11 cellular contexts compared by ENCODE assay signal in genomic region chr13:39600766-39601165, GRCh38. TPM values are rescaled to one million over a fixed set of nuclear protein-coding genes. Genes with fewer than 3 reads are reported as not detected.
DNase-seq lines count a peak whose midpoint lies in the region; ATAC-seq, FAIRE-seq and TF ChIP-seq lines count a peak whose summit lies in the region.
"Had no signal": no experiment of that assay in that cellular context is flagged by ENCODE, and none has a peak within 500 bp of the region (broad histone marks: within the 10 kb centered on the region; RNA-seq: fewer than 3 reads in every experiment).

No MANE protein-coding gene starts in this region.

- peaks cover 7% of the 10 kb centered on the region for H3K23me2 ChIP-seq in H1 (ENCODE audit: low read depth, low read length)

- DNase-seq in HepG2 (ENCODE audit: low spot score) (no peak), right lobe of liver (no peak), H1 (ENCODE audit: low read depth in 1 of 2, low spot score in 2 of 2) (peak in 1 of 2 experiments; percentile 65), aorta (peak; percentile 53 to 87), Calu3 (no peak), Kasumi-1 (lab: John Stamatoyannopoulos, UW) (no peak), cortex of kidney (lab: John Stamatoyannopoulos, UW) (no peak)
- DNase-seq: CD8-positive, alpha-beta T cell; NCI-H2029 treated with DMSO at 0.1 percent for 48 hours; stimulated activated CD4-positive, alpha-beta T cell treated with anti-CD3 and anti-CD28 coated beads, Interleukin-4, amount 100 ng/mL, for 24 hours had no signal

- no peak overlapping the region for H3K4ac ChIP-seq in H1 (replicated peaks; ENCODE audit: insufficient read length, low read depth, low read length)

- TF ChIP-seq RAD21 in HepG2 (CRISPR knock-in tag; IDR thresholded peaks at IDR 0.05), result no peak
- TF ChIP-seq RAD21 in H1 (IDR thresholded peaks at IDR 0.05 in 1 of 2, conservative IDR thresholded peaks at IDR 0.05 in 1 of 2; ENCODE audit: low read depth in 2 of 2, low read length in 2 of 2), result peak; percentile 90 to 94

- TF ChIP-seq CTCF in HepG2 (CRISPR knock-in tag; IDR thresholded peaks at IDR 0.05), result 0 out of 2 replicates have a peak, but pooled peaks have one; percentile 4
- no peak for TF ChIP-seq CTCF in right lobe of liver (IDR thresholded peaks at IDR 0.05)
- TF ChIP-seq CTCF in H1 (IDR thresholded peaks at IDR 0.05; ENCODE audit: control extremely low read depth in 1 of 3, insufficient read depth in 1 of 3, low read depth in 1 of 3, low read length in 3 of 3), result peak; percentile 76 to 92 (median 88)
- no peak for TF ChIP-seq CTCF in Calu3 (IDR thresholded peaks at IDR 0.05; ENCODE audit: unreplicated experiment)

- no peak overlapping the region for H2BK5ac ChIP-seq in H1 (ENCODE audit: low read depth, low read length)

- no peak overlapping the region for H3K4me3 Mint-ChIP-seq in Calu3 (ENCODE audit: low read depth, unreplicated experiment)
- H3K4me3 Mint-ChIP-seq: CD8-positive, alpha-beta T cell had no signal

- no peaks in the 10 kb centered on the region for H3K79me2 ChIP-seq in HepG2 (ENCODE audit: insufficient read depth, low read length)
- H3K79me2 ChIP-seq in H1 (ENCODE audit: control insufficient read depth in 1 of 2, insufficient read depth in 2 of 2, low read length in 2 of 2), result no peaks in the 10 kb centered on the region; a peak in 1 of 4 replicates

- in situ Hi-C loops in HepG2 (cut with HindIII; ENCODE audit: extremely low pct_ligation_motif_present, low pct_unique_long_range_greater_than_20kb), result loop anchor here (25.0 kb wide), 3 partner anchors 338 to 638 kb away; no protein-coding TSS in a partner anchor

- H3K9me3 ChIP-seq in HepG2 (ENCODE audit: low read length) (no peaks in the 10 kb centered on the region), right lobe of liver (no peaks in the 10 kb centered on the region), H1 (ENCODE audit: insufficient read depth in 2 of 2, low read depth in 1 of 2, low read length in 1 of 2) (no peaks in the 10 kb centered on the region), muscle layer of colon (ENCODE audit: low read length) (no peaks in the 10 kb centered on the region), aorta (ENCODE audit: control insufficient read depth, low read length) (no peaks in the 10 kb centered on the region)

- no peak overlapping the region for H3K56ac ChIP-seq in H1 (replicated peaks; ENCODE audit: insufficient read length, low read depth, low read length)

- intact Hi-C loops in HepG2 (cut with micrococcal nuclease; ENCODE audit: unreplicated experiment) (no loop called here), right lobe of liver (cut with DNase I) (no loop called here), aorta (cut with DNase I) (loop anchor here (5.0 kb wide), 3 partner anchors 73 to 328 kb away; no protein-coding TSS in a partner anchor), Calu3 (cut with micrococcal nuclease; ENCODE audit: unreplicated experiment) (no loop called here)

- H3K27ac ChIP-seq in HepG2 (ENCODE audit: extremely low read length, insufficient read depth, low read length), result no peak overlapping the region
- H3K27ac ChIP-seq in right lobe of liver, result no peak overlapping the region
- H3K27ac ChIP-seq in H1 (ENCODE audit: low read depth, low read length), result no peak overlapping the region
- peak overlapping the region; percentile 23 for H3K27ac ChIP-seq in muscle layer of colon (ENCODE audit: low read depth, low read length)
- peak overlapping the region in 1 of 2 donors; percentile 37 for H3K27ac ChIP-seq in aorta (ENCODE audit: low read depth in 1 of 2, low read length in 2 of 2)

- no peak overlapping the region for H3K27ac Mint-ChIP-seq in Calu3 (ENCODE audit: unreplicated experiment)
- H3K27ac Mint-ChIP-seq: CD8-positive, alpha-beta T cell had no signal

- H3K36me3 ChIP-seq in HepG2 (replicated peaks in 1 of 2; ENCODE audit: control insufficient read depth in 1 of 2, insufficient read depth in 2 of 2, low read length in 2 of 2), result no peaks in the 10 kb centered on the region
- no peaks in the 10 kb centered on the region for H3K36me3 ChIP-seq in right lobe of liver
- H3K36me3 ChIP-seq in H1 (ENCODE audit: control insufficient read depth in 2 of 4, insufficient read depth in 4 of 4, low read length in 3 of 4), result no peaks in the 10 kb centered on the region
- H3K36me3 ChIP-seq in muscle layer of colon (ENCODE audit: insufficient read depth, low read length), result no peaks in the 10 kb centered on the region
- no peaks in the 10 kb centered on the region for H3K36me3 ChIP-seq in aorta (ENCODE audit: control insufficient read depth in 1 of 2, insufficient read depth in 2 of 2, low read length in 1 of 2)

- H3K14ac ChIP-seq in H1 (ENCODE audit: insufficient read length), result no peak overlapping the region

- no peaks in the 10 kb centered on the region for H3K9me3 Mint-ChIP-seq in Calu3 (ENCODE audit: low read depth, unreplicated experiment)
- H3K9me3 Mint-ChIP-seq: CD8-positive, alpha-beta T cell had no signal

- H4K5ac ChIP-seq in H1 (ENCODE audit: insufficient read length, low read depth, low read length), result no peak overlapping the region

- H3K4me2 ChIP-seq in HepG2 (ENCODE audit: low read depth, low read length) (no peak overlapping the region), H1 (ENCODE audit: insufficient read depth in 1 of 2, low read depth in 2 of 2, low read length in 2 of 2) (no peak overlapping the region)

- H2BK120ac ChIP-seq in H1 (replicated peaks; ENCODE audit: low read depth, low read length), result no peak overlapping the region

- WGBS in HepG2 (ENCODE audit: low lambda C conversion rate), result 28% methylated on average over 6 of the region's 9 CpGs
- WGBS in right lobe of liver (ENCODE audit: insufficient coverage, low coverage, low lambda C conversion rate, missing lambda C conversion rate), result 67% methylated on average over 1 of the region's 9 CpGs
- 57% methylated on average over 9 of the region's 9 CpGs; no CpG with 5 or more reads in 1 of the 2 experiments for WGBS in H1 (ENCODE audit: extremely low coverage in 1 of 2, insufficient coverage in 1 of 2, insufficient read length in 1 of 2, insufficient replicate concordance in 2 of 2, low coverage in 1 of 2, low lambda C conversion rate in 2 of 2, missing lambda C conversion rate in 1 of 2), 2 experiments
- WGBS in aorta, 2 donors, result 14 to 16% methylated on average over 9 of the region's 9 CpGs

- H2AK5ac ChIP-seq in H1 (ENCODE audit: low read depth, low read length), result no peak overlapping the region

- H2AFZ ChIP-seq in HepG2 (ENCODE audit: low read length), result no peak overlapping the region
- no peak overlapping the region for H2AFZ ChIP-seq in H1 (ENCODE audit: low read length)

- H4K20me1 ChIP-seq in HepG2 (ENCODE audit: insufficient read depth, low read length) (no peaks in the 10 kb centered on the region), H1 (replicated peaks in 1 of 2; ENCODE audit: control insufficient read depth in 1 of 2, insufficient read depth in 2 of 2, low read length in 2 of 2) (no peaks in the 10 kb centered on the region)

- H3K9ac ChIP-seq in HepG2 (ENCODE audit: insufficient read depth, low read depth, low read length) (no peak overlapping the region), H1 (replicated peaks in 1 of 4; ENCODE audit: extremely low read depth in 1 of 4, low read depth in 3 of 4, low read length in 3 of 4) (no peak overlapping the region), muscle layer of colon (ENCODE audit: low read length) (no peak overlapping the region)

- H3K27me3 ChIP-seq in HepG2 (ENCODE audit: control insufficient read depth in 1 of 2, insufficient read depth in 2 of 2, low read length in 2 of 2) (peaks cover 4 to 43% of the 10 kb centered on the region in 2 experiments; a peak in 4 of 5 replicates), right lobe of liver (no peaks in the 10 kb centered on the region), H1 (replicated peaks in 1 of 4; ENCODE audit: control insufficient read depth in 3 of 4, extremely low read depth in 1 of 4, insufficient read depth in 3 of 4, low read length in 3 of 4) (peaks cover 0 to 8% (median 4%) of the 10 kb centered on the region in 4 experiments; a peak in 2 of 7 replicates), muscle layer of colon (ENCODE audit: control insufficient read depth in 1 of 2, insufficient read depth in 2 of 2, low read length in 2 of 2) (no peaks in the 10 kb centered on the region), aorta (ENCODE audit: control insufficient read depth in 1 of 2, insufficient read depth in 2 of 2, low read length in 1 of 2) (no peaks in the 10 kb centered on the region)

- TF ChIP-seq POLR2A in HepG2 (IDR thresholded peaks at IDR 0.05; ENCODE audit: insufficient read depth in 1 of 2, low read depth in 2 of 2, low read length in 2 of 2), result no peak
- no peak for TF ChIP-seq POLR2A in right lobe of liver (IDR thresholded peaks at IDR 0.05)
- TF ChIP-seq POLR2A in H1 (IDR thresholded peaks at IDR 0.05; ENCODE audit: control extremely low read depth in 1 of 2, low read depth in 2 of 2, low read length in 2 of 2), result no peak

- POLR2A ChIA-PET in HepG2 (lab: Yijun Ruan, JAX) (no interaction called here), H1 (lab: Charles Lee; ENCODE audit: partially characterized antibody) (no interaction called here)

- no peak for FAIRE-seq in HepG2 (lab: Jason Lieb, UNC)
- FAIRE-seq in H1 (lab: Jason Lieb, UNC), result peak; percentile 83

- TF ChIP-seq EP300 in HepG2 (IDR thresholded peaks at IDR 0.05; ENCODE audit: low read depth in 2 of 2, low read length in 2 of 2) (no peak), HepG2 (CRISPR knock-in tag; IDR thresholded peaks at IDR 0.05; ENCODE audit: borderline replicate concordance) (no peak), H1 (IDR thresholded peaks at IDR 0.05; ENCODE audit: borderline replicate concordance in 1 of 2, low read depth in 2 of 2, low read length in 2 of 2) (no peak)

- peaks cover 26% of the 10 kb centered on the region for H3K27me3 Mint-ChIP-seq in Calu3 (ENCODE audit: unreplicated experiment)

- H3K4me1 Mint-ChIP-seq in Calu3 (ENCODE audit: low read depth, unreplicated experiment), result no peaks in the 10 kb centered on the region

- no peak for ATAC-seq in HepG2
- no peak for ATAC-seq in right lobe of liver
- peak; percentile 68 for ATAC-seq in aorta (ENCODE audit: low FRiP score)
- ATAC-seq: CD8-positive, alpha-beta T cell had no signal

- BruUV-seq in HepG2 (replicated peaks; lab: Mats Ljungman, UMichigan) (no TSS peak), Calu3 (replicated peaks; lab: Mats Ljungman, UMichigan) (no TSS peak)

- no peaks in the 10 kb centered on the region for H3K79me1 ChIP-seq in H1 (ENCODE audit: low read depth, low read length)

- H3K4me3 ChIP-seq in HepG2 (replicated peaks in 1 of 3; ENCODE audit: insufficient read depth in 1 of 3, low read depth in 2 of 3, low read length in 3 of 3), result no peak overlapping the region
- no peak overlapping the region for H3K4me3 ChIP-seq in right lobe of liver
- no peak overlapping the region for H3K4me3 ChIP-seq in H1 (ENCODE audit: extremely low read depth in 1 of 4, insufficient read depth in 2 of 4, low read depth in 3 of 4, low read length in 4 of 4)
- H3K4me3 ChIP-seq in muscle layer of colon (ENCODE audit: low read depth in 1 of 2, low read length in 2 of 2), result peak overlapping the region in 1 of 2 donors; percentile 85
- peak overlapping the region; percentile 85 to 90 for H3K4me3 ChIP-seq in aorta (ENCODE audit: low read length in 2 of 2)

- H4K91ac ChIP-seq in H1 (replicated peaks; ENCODE audit: insufficient read length, low read length), result no peak overlapping the region

- no peak overlapping the region for H2BK15ac ChIP-seq in H1 (ENCODE audit: low read length)

- no peak overlapping the region for H3K23ac ChIP-seq in H1 (ENCODE audit: insufficient read length)

- H3K4me1 ChIP-seq in HepG2 (ENCODE audit: insufficient read depth, low read length) (peaks cover 6% of the 10 kb centered on the region), right lobe of liver (peaks cover 0 to 5% (median 2%) of the 10 kb centered on the region in 4 donors), H1 (replicated peaks in 1 of 4; ENCODE audit: control insufficient read depth in 3 of 4, insufficient read depth in 4 of 4, low read length in 3 of 4) (peaks cover 0 to 6% (median 2%) of the 10 kb centered on the region in 4 experiments; a peak in 2 of 7 replicates), muscle layer of colon (ENCODE audit: insufficient read depth, low read length) (no peaks in the 10 kb centered on the region), aorta (ENCODE audit: control insufficient read depth in 1 of 2, insufficient read depth in 2 of 2, low read length in 2 of 2) (peaks cover 0 to 2% of the 10 kb centered on the region in 2 donors)

- H2BK12ac ChIP-seq in H1 (ENCODE audit: low read depth, low read length), result no peak overlapping the region

- no peak overlapping the region for H2BK20ac ChIP-seq in H1 (ENCODE audit: low read length)

- H3K18ac ChIP-seq in H1 (ENCODE audit: extremely low read depth, low read length), result no peak overlapping the region

- no peak overlapping the region for H4K8ac ChIP-seq in H1 (ENCODE audit: extremely low read depth, insufficient read depth, low read length)

- CTCF ChIA-PET in HepG2 (lab: Yijun Ruan, JAX; ENCODE audit: low intra/inter-chr PET ratio, low total read pairs) (no interaction called here), H1 (lab: Charles Lee; ENCODE audit: partially characterized antibody) (interaction anchor here (0.7 to 3.8 kb wide), 25 partner anchors 9 to 552 kb away, joined by 3 to 29 read pairs (median 4); no protein-coding TSS in a partner anchor), Calu3 (lab: Charles Lee) (no interaction called here)

- peaks cover 14% of the 10 kb centered on the region for H3K36me3 Mint-ChIP-seq in Calu3 (ENCODE audit: insufficient read depth, unreplicated experiment)
- H3K36me3 Mint-ChIP-seq: CD8-positive, alpha-beta T cell had no signal

RNA-seq across cellular contexts. Expression of gene LHFPL6, which starts 2.2 kb away (rescaled TPM):
- total RNA-seq in HepG2 (2016; rRNA removed; fragmentation: Illumina TruSeq; extraction: Trizol) (not detected in 2 replicates), right lobe of liver (1 to 10 TPM; 3.0 to 8.4 (median 4.6) TPM), aorta (100 to 1,000 TPM; 211 to 214 TPM), Calu3 (2022) (0.42 TPM in 1 of 2 replicates, not detected in the other)
- total RNA-seq in HepG2 (2016; cell fraction: cytosol; rRNA removed; fragmentation: Illumina TruSeq; extraction: Trizol; ENCODE audit: low read depth), result not detected in 2 replicates
- total RNA-seq in HepG2 (2016; cell fraction: insoluble cytoplasmic fraction; rRNA removed; fragmentation: Illumina TruSeq; extraction: Trizol), result not detected in 2 replicates
- total RNA-seq in HepG2 (2016; cell fraction: membrane; rRNA removed; fragmentation: Illumina TruSeq; extraction: Trizol), result not detected in 2 replicates
- not detected in 2 replicates for total RNA-seq in HepG2 (2016; cell fraction: nucleus; rRNA removed; fragmentation: Illumina TruSeq; extraction: Trizol)
- polyA plus RNA-seq in HepG2 (2011; rRNA removed) (not detected in 2 replicates), H1 (2011; rRNA removed) (7.6 and 7.9 TPM in 2 replicates), aorta (100 to 1,000 TPM in 1 of 2 donors, 10 to 100 TPM in 1; 58.1 to 127 TPM)
- polyA plus RNA-seq in HepG2 (2011; cell fraction: cytosol; rRNA removed), result 0.03 TPM in 1 of 2 replicates, not detected in the other
- polyA plus RNA-seq in HepG2 (2011; cell fraction: nucleus; rRNA removed), result not detected in 2 replicates
- not detected in 2 replicates for polyA plus RNA-seq in HepG2 (2012)
- not detected in 2 replicates for polyA plus RNA-seq in HepG2 (2016; cell fraction: cytosol; fragmentation: Illumina TruSeq; extraction: Trizol; ENCODE audit: low read depth)
- not detected in 2 replicates for polyA plus RNA-seq in HepG2 (2016; cell fraction: insoluble cytoplasmic fraction; fragmentation: Illumina TruSeq; extraction: Trizol; ENCODE audit: low read depth)
- not detected in 2 replicates for polyA plus RNA-seq in HepG2 (2016; cell fraction: membrane; fragmentation: Illumina TruSeq; extraction: Trizol; ENCODE audit: low read depth)
- not detected in 2 replicates for polyA plus RNA-seq in HepG2 (2016; cell fraction: nucleus; fragmentation: Illumina TruSeq; extraction: Trizol; ENCODE audit: insufficient read depth, low read depth)
- polyA minus RNA-seq in HepG2 (2011; rRNA and poly(A)+ RNA removed; ENCODE audit: low replicate concordance), result 0.30 TPM in 1 of 2 replicates, not detected in the other
- not detected in 2 replicates for polyA minus RNA-seq in HepG2 (2011; cell fraction: cytosol; rRNA and poly(A)+ RNA removed)
- polyA minus RNA-seq in HepG2 (2011; cell fraction: nucleus; rRNA and poly(A)+ RNA removed), result not detected in 2 replicates
- 15.5 and 17.0 TPM in 2 replicates for total RNA-seq in H1 (2021; fragmentation: NEBNext Ultra II Directional; extraction: Animal tissue kit (Norgen Biotek cat#: 25700))
- polyA plus RNA-seq in H1 (2011; cell fraction: cytosol; rRNA removed), result 13.1 TPM
- 4.7 TPM for polyA plus RNA-seq in H1 (2011; cell fraction: nucleus; rRNA removed)
- polyA plus RNA-seq in H1 (2012, experiment 1 of 2), result 8.0 to 16.5 TPM (median 12.7 TPM) in 4 replicates
- 1.7 TPM for polyA plus RNA-seq in H1 (2012, experiment 2 of 2)
- polyA plus RNA-seq in H1 (2013, experiment 1 of 2), result 7.0 TPM
- 9.1 TPM for polyA plus RNA-seq in H1 (2013, experiment 2 of 2)
- polyA minus RNA-seq in H1 (2011; rRNA and poly(A)+ RNA removed), result 10.3 and 10.5 TPM in 2 replicates
- polyA minus RNA-seq in H1 (2011; cell fraction: cytosol; rRNA and poly(A)+ RNA removed), result 5.7 TPM
- 12.0 TPM for polyA minus RNA-seq in H1 (2011; cell fraction: nucleus; rRNA and poly(A)+ RNA removed)
- total RNA-seq: CD8-positive, alpha-beta T cell had no signal

RNA-seq across cellular contexts. Expression of gene COG6, which starts 54.7 kb away (rescaled TPM):
- total RNA-seq in HepG2 (2016; rRNA removed; fragmentation: Illumina TruSeq; extraction: Trizol) (23.5 and 34.7 TPM in 2 replicates), right lobe of liver (10 to 100 TPM in 4 of 6 experiments, 1 to 10 TPM in 2; 8.6 to 15.2 (median 12.2) TPM), aorta (10 to 100 TPM; 32.8 to 33.6 TPM), Calu3 (2022) (23.7 and 26.6 TPM in 2 replicates)
- total RNA-seq in HepG2 (2016; cell fraction: cytosol; rRNA removed; fragmentation: Illumina TruSeq; extraction: Trizol; ENCODE audit: low read depth), result 4.1 and 4.7 TPM in 2 replicates
- 21.9 and 30.5 TPM in 2 replicates for total RNA-seq in HepG2 (2016; cell fraction: insoluble cytoplasmic fraction; rRNA removed; fragmentation: Illumina TruSeq; extraction: Trizol)
- total RNA-seq in HepG2 (2016; cell fraction: membrane; rRNA removed; fragmentation: Illumina TruSeq; extraction: Trizol), result 5.7 and 6.7 TPM in 2 replicates
- total RNA-seq in HepG2 (2016; cell fraction: nucleus; rRNA removed; fragmentation: Illumina TruSeq; extraction: Trizol), result 46.8 and 49.6 TPM in 2 replicates
- polyA plus RNA-seq in HepG2 (2011; rRNA removed) (17.4 and 26.1 TPM in 2 replicates), H1 (2011; rRNA removed) (4.8 and 8.8 TPM in 2 replicates), aorta (1 to 10 TPM; 9.6 to 9.9 TPM)
- polyA plus RNA-seq in HepG2 (2011; cell fraction: cytosol; rRNA removed), result 9.3 and 12.5 TPM in 2 replicates
- 13.1 and 27.1 TPM in 2 replicates for polyA plus RNA-seq in HepG2 (2011; cell fraction: nucleus; rRNA removed)
- 7.6 and 16.7 TPM in 2 replicates for polyA plus RNA-seq in HepG2 (2012)
- 0.73 and 0.87 TPM in 2 replicates for polyA plus RNA-seq in HepG2 (2016; cell fraction: cytosol; fragmentation: Illumina TruSeq; extraction: Trizol; ENCODE audit: low read depth)
- polyA plus RNA-seq in HepG2 (2016; cell fraction: insoluble cytoplasmic fraction; fragmentation: Illumina TruSeq; extraction: Trizol; ENCODE audit: low read depth), result 22.0 and 24.0 TPM in 2 replicates
- polyA plus RNA-seq in HepG2 (2016; cell fraction: membrane; fragmentation: Illumina TruSeq; extraction: Trizol; ENCODE audit: low read depth), result 2.4 and 2.5 TPM in 2 replicates
- polyA plus RNA-seq in HepG2 (2016; cell fraction: nucleus; fragmentation: Illumina TruSeq; extraction: Trizol; ENCODE audit: insufficient read depth, low read depth), result 23.2 and 24.7 TPM in 2 replicates
- polyA minus RNA-seq in HepG2 (2011; rRNA and poly(A)+ RNA removed; ENCODE audit: low replicate concordance), result 5.1 and 18.3 TPM in 2 replicates
- 34.5 and 43.9 TPM in 2 replicates for polyA minus RNA-seq in HepG2 (2011; cell fraction: cytosol; rRNA and poly(A)+ RNA removed)
- 75.1 and 77.6 TPM in 2 replicates for polyA minus RNA-seq in HepG2 (2011; cell fraction: nucleus; rRNA and poly(A)+ RNA removed)
- total RNA-seq in H1 (2021; fragmentation: NEBNext Ultra II Directional; extraction: Animal tissue kit (Norgen Biotek cat#: 25700)), result 19.2 and 22.3 TPM in 2 replicates
- 9.5 TPM for polyA plus RNA-seq in H1 (2011; cell fraction: cytosol; rRNA removed)
- polyA plus RNA-seq in H1 (2011; cell fraction: nucleus; rRNA removed), result 5.0 TPM
- polyA plus RNA-seq in H1 (2012, experiment 1 of 2), result 9.0 to 32.5 TPM (median 10.2 TPM) in 4 replicates
- polyA plus RNA-seq in H1 (2012, experiment 2 of 2), result 0.56 TPM
- 7.5 TPM for polyA plus RNA-seq in H1 (2013, experiment 1 of 2)
- 7.7 TPM for polyA plus RNA-seq in H1 (2013, experiment 2 of 2)
- 9.4 and 16.8 TPM in 2 replicates for polyA minus RNA-seq in H1 (2011; rRNA and poly(A)+ RNA removed)
- 48.9 TPM for polyA minus RNA-seq in H1 (2011; cell fraction: cytosol; rRNA and poly(A)+ RNA removed)
- polyA minus RNA-seq in H1 (2011; cell fraction: nucleus; rRNA and poly(A)+ RNA removed), result 24.1 TPM

Comparison
In these comparisons a context has a peak if more than half of its experiments do, and no peak if none do; other contexts are left out.
1. CTCF ChIP-seq: peak in HepG2 (single experiment) and H1 (3 of 3); none in right lobe of liver (0 of 4) and Calu3 (single experiment).
2. DNase-seq: peak in aorta (2 of 2); none in HepG2 (single experiment), right lobe of liver (0 of 3), Calu3 (single experiment), Kasumi-1 (0 of 2) and cortex of kidney (single experiment).
3. H3K4me3 ChIP-seq: peak in aorta (2 of 2); none in HepG2 (0 of 3), right lobe of liver (0 of 3) and H1 (0 of 4).
4. RNA of gene LHFPL6, which starts 2.2 kb away (total RNA-seq): 211 to 214 TPM in aorta; 15.5 to 17.0 TPM in H1, 3.0 to 8.4 TPM in right lobe of liver, 0.42 TPM in Calu3 and not detected in HepG2; every median in the first group is over 10 times any median in the second.
5. intact Hi-C loops: an anchor here in aorta (5.0 kb wide); none called in HepG2, right lobe of liver and Calu3.
6. Of the 41 proteins assayed by ChIP-seq in both HepG2 and H1: peak only in HepG2: none; only in H1: RAD21 and YY1; in both: CTCF; in neither: 38.